1 cellular context compared by ENCODE assay signal in the genomic region with DNA sequence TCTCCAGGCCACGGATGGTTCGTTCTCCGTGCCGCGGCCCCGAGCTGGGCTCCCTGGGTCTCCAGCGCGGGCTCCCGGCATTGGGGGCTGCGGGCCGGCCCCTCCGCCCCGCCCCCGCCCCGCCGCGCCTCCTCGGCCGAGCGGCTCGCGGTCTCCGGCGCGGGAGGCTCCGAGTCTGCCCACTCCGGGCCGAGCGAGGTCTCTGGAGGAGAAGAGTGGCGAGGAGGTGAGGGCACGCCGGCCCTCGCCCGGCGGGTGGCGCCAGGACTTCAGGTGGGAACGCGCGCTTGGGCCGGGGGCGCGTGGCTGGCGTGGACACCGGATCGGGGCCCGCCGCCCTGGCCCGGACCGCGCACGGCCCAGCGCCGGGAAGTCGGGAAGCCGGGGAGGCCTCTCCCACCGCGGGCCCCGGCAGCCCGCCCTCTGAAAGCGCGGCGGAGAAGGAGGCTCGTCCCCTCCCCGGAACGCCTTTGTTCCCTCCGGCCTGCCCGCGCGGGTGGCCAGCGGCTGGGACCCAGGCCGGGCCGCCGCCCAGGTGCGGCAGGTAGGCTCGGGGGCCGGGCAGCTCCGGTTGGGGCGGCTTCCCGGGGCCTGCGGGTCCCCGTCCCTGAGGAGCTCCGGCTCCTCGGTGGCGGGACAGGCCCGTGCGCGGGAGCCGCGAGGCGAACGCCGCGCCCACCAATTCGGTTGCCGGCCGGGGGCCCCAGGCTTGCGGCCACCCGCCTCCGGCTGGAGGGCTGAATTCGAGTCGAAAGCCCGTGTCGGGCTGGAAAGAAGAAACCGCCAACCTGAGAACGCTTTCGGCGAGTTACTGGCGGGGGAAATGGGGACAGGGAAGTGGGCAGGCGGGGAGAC.
A peak's percentile ranks its signal among the peaks of the same experiment; 100 is the strongest.
TF ChIP-seq lines count a peak whose summit lies in the region.

No MANE protein-coding gene starts in this region.

TF ChIP-seq in K562, 482 proteins besides CTCF, POLR2A, EP300 and RAD21 (continued from another document and continues in another):
- TF ChIP-seq, protein P1, sequence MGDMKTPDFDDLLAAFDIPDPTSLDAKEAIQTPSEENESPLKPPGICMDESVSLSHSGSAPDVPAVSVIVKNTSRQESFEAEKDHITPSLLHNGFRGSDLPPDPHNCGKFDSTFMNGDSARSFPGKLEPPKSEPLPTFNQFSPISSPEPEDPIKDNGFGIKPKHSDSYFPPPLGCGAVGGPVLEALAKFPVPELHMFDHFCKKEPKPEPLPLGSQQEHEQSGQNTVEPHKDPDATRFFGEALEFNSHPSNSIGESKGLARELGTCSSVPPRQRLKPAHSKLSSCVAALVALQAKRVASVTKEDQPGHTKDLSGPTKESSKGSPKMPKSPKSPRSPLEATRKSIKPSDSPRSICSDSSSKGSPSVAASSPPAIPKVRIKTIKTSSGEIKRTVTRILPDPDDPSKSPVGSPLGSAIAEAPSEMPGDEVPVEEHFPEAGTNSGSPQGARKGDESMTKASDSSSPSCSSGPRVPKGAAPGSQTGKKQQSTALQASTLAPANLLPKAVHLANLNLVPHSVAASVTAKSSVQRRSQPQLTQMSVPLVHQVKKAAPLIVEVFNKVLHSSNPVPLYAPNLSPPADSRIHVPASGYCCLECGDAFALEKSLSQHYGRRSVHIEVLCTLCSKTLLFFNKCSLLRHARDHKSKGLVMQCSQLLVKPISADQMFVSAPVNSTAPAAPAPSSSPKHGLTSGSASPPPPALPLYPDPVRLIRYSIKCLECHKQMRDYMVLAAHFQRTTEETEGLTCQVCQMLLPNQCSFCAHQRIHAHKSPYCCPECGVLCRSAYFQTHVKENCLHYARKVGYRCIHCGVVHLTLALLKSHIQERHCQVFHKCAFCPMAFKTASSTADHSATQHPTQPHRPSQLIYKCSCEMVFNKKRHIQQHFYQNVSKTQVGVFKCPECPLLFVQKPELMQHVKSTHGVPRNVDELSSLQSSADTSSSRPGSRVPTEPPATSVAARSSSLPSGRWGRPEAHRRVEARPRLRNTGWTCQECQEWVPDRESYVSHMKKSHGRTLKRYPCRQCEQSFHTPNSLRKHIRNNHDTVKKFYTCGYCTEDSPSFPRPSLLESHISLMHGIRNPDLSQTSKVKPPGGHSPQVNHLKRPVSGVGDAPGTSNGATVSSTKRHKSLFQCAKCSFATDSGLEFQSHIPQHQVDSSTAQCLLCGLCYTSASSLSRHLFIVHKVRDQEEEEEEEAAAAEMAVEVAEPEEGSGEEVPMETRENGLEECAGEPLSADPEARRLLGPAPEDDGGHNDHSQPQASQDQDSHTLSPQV (IDR thresholded peaks at IDR 0.05): peak; percentile 60; the same call in 1 of the 2 replicates
- TF ChIP-seq, protein P2, sequence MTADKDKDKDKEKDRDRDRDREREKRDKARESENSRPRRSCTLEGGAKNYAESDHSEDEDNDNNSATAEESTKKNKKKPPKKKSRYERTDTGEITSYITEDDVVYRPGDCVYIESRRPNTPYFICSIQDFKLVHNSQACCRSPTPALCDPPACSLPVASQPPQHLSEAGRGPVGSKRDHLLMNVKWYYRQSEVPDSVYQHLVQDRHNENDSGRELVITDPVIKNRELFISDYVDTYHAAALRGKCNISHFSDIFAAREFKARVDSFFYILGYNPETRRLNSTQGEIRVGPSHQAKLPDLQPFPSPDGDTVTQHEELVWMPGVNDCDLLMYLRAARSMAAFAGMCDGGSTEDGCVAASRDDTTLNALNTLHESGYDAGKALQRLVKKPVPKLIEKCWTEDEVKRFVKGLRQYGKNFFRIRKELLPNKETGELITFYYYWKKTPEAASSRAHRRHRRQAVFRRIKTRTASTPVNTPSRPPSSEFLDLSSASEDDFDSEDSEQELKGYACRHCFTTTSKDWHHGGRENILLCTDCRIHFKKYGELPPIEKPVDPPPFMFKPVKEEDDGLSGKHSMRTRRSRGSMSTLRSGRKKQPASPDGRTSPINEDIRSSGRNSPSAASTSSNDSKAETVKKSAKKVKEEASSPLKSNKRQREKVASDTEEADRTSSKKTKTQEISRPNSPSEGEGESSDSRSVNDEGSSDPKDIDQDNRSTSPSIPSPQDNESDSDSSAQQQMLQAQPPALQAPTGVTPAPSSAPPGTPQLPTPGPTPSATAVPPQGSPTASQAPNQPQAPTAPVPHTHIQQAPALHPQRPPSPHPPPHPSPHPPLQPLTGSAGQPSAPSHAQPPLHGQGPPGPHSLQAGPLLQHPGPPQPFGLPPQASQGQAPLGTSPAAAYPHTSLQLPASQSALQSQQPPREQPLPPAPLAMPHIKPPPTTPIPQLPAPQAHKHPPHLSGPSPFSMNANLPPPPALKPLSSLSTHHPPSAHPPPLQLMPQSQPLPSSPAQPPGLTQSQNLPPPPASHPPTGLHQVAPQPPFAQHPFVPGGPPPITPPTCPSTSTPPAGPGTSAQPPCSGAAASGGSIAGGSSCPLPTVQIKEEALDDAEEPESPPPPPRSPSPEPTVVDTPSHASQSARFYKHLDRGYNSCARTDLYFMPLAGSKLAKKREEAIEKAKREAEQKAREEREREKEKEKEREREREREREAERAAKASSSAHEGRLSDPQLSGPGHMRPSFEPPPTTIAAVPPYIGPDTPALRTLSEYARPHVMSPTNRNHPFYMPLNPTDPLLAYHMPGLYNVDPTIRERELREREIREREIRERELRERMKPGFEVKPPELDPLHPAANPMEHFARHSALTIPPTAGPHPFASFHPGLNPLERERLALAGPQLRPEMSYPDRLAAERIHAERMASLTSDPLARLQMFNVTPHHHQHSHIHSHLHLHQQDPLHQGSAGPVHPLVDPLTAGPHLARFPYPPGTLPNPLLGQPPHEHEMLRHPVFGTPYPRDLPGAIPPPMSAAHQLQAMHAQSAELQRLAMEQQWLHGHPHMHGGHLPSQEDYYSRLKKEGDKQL (CRISPR knock-in tag; IDR thresholded peaks at IDR 0.05; ENCODE audit: borderline replicate concordance): no peak
- no peak for TF ChIP-seq MAFG (tag; conservative IDR thresholded peaks at IDR 0.05)
- TF ChIP-seq, protein P3, sequence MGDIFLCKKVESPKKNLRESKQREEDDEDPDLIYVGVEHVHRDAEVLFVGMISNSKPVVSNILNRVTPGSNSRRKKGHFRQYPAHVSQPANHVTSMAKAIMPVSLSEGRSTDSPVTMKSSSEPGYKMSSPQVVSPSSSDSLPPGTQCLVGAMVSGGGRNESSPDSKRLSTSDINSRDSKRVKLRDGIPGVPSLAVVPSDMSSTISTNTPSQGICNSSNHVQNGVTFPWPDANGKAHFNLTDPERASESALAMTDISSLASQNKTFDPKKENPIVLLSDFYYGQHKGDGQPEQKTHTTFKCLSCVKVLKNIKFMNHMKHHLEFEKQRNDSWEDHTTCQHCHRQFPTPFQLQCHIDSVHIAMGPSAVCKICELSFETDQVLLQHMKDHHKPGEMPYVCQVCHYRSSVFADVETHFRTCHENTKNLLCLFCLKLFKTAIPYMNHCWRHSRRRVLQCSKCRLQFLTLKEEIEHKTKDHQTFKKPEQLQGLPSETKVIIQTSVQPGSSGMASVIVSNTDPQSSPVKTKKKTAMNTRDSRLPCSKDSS (IDR thresholded peaks at IDR 0.05; ENCODE audit: low read depth, partially characterized antibody): no peak
- TF ChIP-seq SPI1 (IDR thresholded peaks at IDR 0.05; ENCODE audit: borderline replicate concordance, low read depth, low read length): peak; percentile 53; the same call in 1 of the 2 replicates
- peak; percentile 17 for TF ChIP-seq TAF1 (IDR thresholded peaks at IDR 0.05; ENCODE audit: control insufficient read depth, extremely low read depth, insufficient read depth, low read length, severe bottlenecking)
- TF ChIP-seq FOXM1 (IDR thresholded peaks at IDR 0.05; ENCODE audit: low read depth): no peak
- peak; percentile 44; the same call in 1 of the 2 replicates for TF ChIP-seq FOXM1 (CRISPR knock-in tag; IDR thresholded peaks at IDR 0.05; ENCODE audit: low read depth)
- TF ChIP-seq, protein P4, sequence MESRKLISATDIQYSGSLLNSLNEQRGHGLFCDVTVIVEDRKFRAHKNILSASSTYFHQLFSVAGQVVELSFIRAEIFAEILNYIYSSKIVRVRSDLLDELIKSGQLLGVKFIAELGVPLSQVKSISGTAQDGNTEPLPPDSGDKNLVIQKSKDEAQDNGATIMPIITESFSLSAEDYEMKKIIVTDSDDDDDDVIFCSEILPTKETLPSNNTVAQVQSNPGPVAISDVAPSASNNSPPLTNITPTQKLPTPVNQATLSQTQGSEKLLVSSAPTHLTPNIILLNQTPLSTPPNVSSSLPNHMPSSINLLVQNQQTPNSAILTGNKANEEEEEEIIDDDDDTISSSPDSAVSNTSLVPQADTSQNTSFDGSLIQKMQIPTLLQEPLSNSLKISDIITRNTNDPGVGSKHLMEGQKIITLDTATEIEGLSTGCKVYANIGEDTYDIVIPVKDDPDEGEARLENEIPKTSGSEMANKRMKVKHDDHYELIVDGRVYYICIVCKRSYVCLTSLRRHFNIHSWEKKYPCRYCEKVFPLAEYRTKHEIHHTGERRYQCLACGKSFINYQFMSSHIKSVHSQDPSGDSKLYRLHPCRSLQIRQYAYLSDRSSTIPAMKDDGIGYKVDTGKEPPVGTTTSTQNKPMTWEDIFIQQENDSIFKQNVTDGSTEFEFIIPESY (CRISPR knock-in tag; IDR thresholded peaks at IDR 0.05): peak; percentile 19; the same call in 1 of the 2 replicates
- TF ChIP-seq GABPA (tag; conservative IDR thresholded peaks at IDR 0.05; ENCODE audit: low read depth): 0 out of 2 replicates have a peak, but pooled peaks have one; percentile 6
- no peak for TF ChIP-seq MIER1 (IDR thresholded peaks at IDR 0.05; ENCODE audit: low read depth)
- no peak for TF ChIP-seq LCOR (CRISPR knock-in tag; IDR thresholded peaks at IDR 0.05)
- TF ChIP-seq, protein P5, sequence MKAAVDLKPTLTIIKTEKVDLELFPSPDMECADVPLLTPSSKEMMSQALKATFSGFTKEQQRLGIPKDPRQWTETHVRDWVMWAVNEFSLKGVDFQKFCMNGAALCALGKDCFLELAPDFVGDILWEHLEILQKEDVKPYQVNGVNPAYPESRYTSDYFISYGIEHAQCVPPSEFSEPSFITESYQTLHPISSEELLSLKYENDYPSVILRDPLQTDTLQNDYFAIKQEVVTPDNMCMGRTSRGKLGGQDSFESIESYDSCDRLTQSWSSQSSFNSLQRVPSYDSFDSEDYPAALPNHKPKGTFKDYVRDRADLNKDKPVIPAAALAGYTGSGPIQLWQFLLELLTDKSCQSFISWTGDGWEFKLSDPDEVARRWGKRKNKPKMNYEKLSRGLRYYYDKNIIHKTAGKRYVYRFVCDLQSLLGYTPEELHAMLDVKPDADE (conservative IDR thresholded peaks at IDR 0.05; ENCODE audit: control insufficient read depth, low read depth, low read length): no peak
- TF ChIP-seq, protein P6, sequence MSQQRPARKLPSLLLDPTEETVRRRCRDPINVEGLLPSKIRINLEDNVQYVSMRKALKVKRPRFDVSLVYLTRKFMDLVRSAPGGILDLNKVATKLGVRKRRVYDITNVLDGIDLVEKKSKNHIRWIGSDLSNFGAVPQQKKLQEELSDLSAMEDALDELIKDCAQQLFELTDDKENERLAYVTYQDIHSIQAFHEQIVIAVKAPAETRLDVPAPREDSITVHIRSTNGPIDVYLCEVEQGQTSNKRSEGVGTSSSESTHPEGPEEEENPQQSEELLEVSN (IDR thresholded peaks at IDR 0.05; ENCODE audit: borderline replicate concordance in 1 of 2, extremely low read depth in 1 of 2, insufficient read depth in 1 of 2, insufficient read length in 1 of 2, low read depth in 1 of 2, low read length in 1 of 2, poor library complexity in 1 of 2, severe bottlenecking in 1 of 2): peak in 1 of 2 experiments; percentile 63
- no peak for TF ChIP-seq ELF2 (CRISPR knock-in tag; IDR thresholded peaks at IDR 0.05)
- no peak for TF ChIP-seq ZNF384 (IDR thresholded peaks at IDR 0.05; ENCODE audit: low read depth, low read length)
- TF ChIP-seq RBBP5 (IDR thresholded peaks at IDR 0.05; ENCODE audit: borderline replicate concordance, insufficient read depth, low read length, poor library complexity, severe bottlenecking): peak; percentile 17
- TF ChIP-seq U2AF1 (optimal IDR thresholded peaks at IDR 0.05; ENCODE audit: low read depth, low read length): peak; percentile 35
